Comparison of ENCODE assay signal across 17 cellular contexts in genomic region chr9:90871327-90871935, GRCh38.
DNase-seq lines count a peak whose midpoint lies in the region; ATAC-seq, FAIRE-seq and TF ChIP-seq lines count a peak whose summit lies in the region.
"Had no signal": no experiment of that assay in that cellular context is flagged by ENCODE, and none has a peak within 500 bp of the region (broad histone marks: within the 10 kb centered on the region; RNA-seq: fewer than 3 reads in every experiment).

No MANE protein-coding gene starts in this region.

- H3K18ac ChIP-seq in mesenchymal stem cell (ENCODE audit: low read depth in 1 of 2, low read length in 2 of 2), result no peak overlapping the region
- no peak overlapping the region for H3K18ac ChIP-seq in H9 (ENCODE audit: insufficient read length, low read depth, low read length)

- H3K4me2 ChIP-seq in mesenchymal stem cell (ENCODE audit: low read length, poor library complexity, severe bottlenecking), result no peak overlapping the region
- no peak overlapping the region for H3K4me2 ChIP-seq in H9 (ENCODE audit: insufficient read depth, insufficient read length, low read length)

- H3K27ac ChIP-seq in 22Rv1, result no peak overlapping the region
- peak overlapping the region; percentile 30; the same call in 1 of the 2 replicates for H3K27ac ChIP-seq in WERI-Rb-1
- no peak overlapping the region for H3K27ac ChIP-seq in mesenchymal stem cell (ENCODE audit: low read length, poor library complexity, severe bottlenecking)
- no peak overlapping the region for H3K27ac ChIP-seq in H9 (ENCODE audit: insufficient read length, low read depth, low read length)
- H3K27ac ChIP-seq: ascending aorta, HL-60 had no signal

- H2BK20ac ChIP-seq in H9 (ENCODE audit: low read depth, low read length, poor library complexity, severe bottlenecking), result no peak overlapping the region

- H3K4me3 ChIP-seq in WERI-Rb-1 (ENCODE audit: low read depth, low read length) (no peak overlapping the region), mesenchymal stem cell (ENCODE audit: insufficient read depth in 1 of 2, low read depth in 1 of 2, low read length in 2 of 2) (no peak overlapping the region)
- H3K4me3 ChIP-seq: ascending aorta; BLaER1 treated with 17β-estradiol and CSF1 and Interleukin-3, amounts not matched to agents 10 nM and 100 nM; left lung had no signal

- H3K9me3 Mint-ChIP-seq in activated T-helper 17 cell treated with anti-CD3 and anti-CD28 coated beads, Interleukin-2, amount 50 U/mL, for 72 hours, result no peaks in the 10 kb centered on the region
- no peaks in the 10 kb centered on the region for H3K9me3 Mint-ChIP-seq in H9

- H3K23ac ChIP-seq in mesenchymal stem cell (ENCODE audit: low read length in 2 of 2) (no peak overlapping the region), H9 (ENCODE audit: insufficient read length, low read depth, low read length) (no peak overlapping the region)

- H4K5ac ChIP-seq in H9 (ENCODE audit: insufficient read length, low read depth, low read length), result no peak overlapping the region

- H2BK5ac ChIP-seq in mesenchymal stem cell (ENCODE audit: low read depth, low read length, poor library complexity, severe bottlenecking), result no peak overlapping the region
- H2BK5ac ChIP-seq in H9 (ENCODE audit: insufficient read length, low read length), result no peak overlapping the region

- no peak overlapping the region for H3T11ph ChIP-seq in H9 (ENCODE audit: low read length)

- H4K20me1 ChIP-seq in H9 (ENCODE audit: control insufficient read depth, insufficient read depth, insufficient read length), result no peaks in the 10 kb centered on the region

- H3K56ac ChIP-seq in H9 (ENCODE audit: insufficient read length, low read depth, low read length), result no peak overlapping the region

- H3K9ac ChIP-seq in mesenchymal stem cell (ENCODE audit: low read length) (peak overlapping the region; percentile 48), H9 (ENCODE audit: extremely low read depth, insufficient read length, low read length) (no peak overlapping the region)

- no peak overlapping the region for H4K8ac ChIP-seq in mesenchymal stem cell (ENCODE audit: low read length)
- no peak overlapping the region for H4K8ac ChIP-seq in H9 (replicated peaks; ENCODE audit: insufficient read length, low read depth, low read length)

- 100% methylated on average over 2 of the region's 3 CpGs for WGBS in mesenchymal stem cell
- whole genome bisulfite sequencing in H9 (ENCODE audit: extremely low coverage, insufficient read length, low lambda C conversion rate), result no CpG with 5 or more reads among the region's 3 CpGs

- peaks cover 11% of the 10 kb centered on the region for H3K27me3 Mint-ChIP-seq in activated T-helper 17 cell treated with anti-CD3 and anti-CD28 coated beads, Interleukin-2, amount 50 U/mL, for 72 hours
- no peaks in the 10 kb centered on the region for H3K27me3 Mint-ChIP-seq in H9 (ENCODE audit: low read depth)

- no peaks in the 10 kb centered on the region for H3K23me2 ChIP-seq in H9 (ENCODE audit: insufficient read length, low read depth, low read length, poor library complexity, severe bottlenecking)

- H2BK120ac ChIP-seq in mesenchymal stem cell (ENCODE audit: low read depth, low read length) (no peak overlapping the region), H9 (ENCODE audit: low read depth, low read length, poor library complexity, severe bottlenecking) (no peak overlapping the region)

- H2BK15ac ChIP-seq in mesenchymal stem cell (ENCODE audit: low read depth, poor library complexity, severe bottlenecking) (no peak overlapping the region), H9 (ENCODE audit: low read depth, low read length) (no peak overlapping the region)

- TF ChIP-seq CTCF in 22Rv1 (IDR thresholded peaks at IDR 0.05) (peak; percentile 65), WERI-Rb-1 (IDR thresholded peaks at IDR 0.05; ENCODE audit: low read depth, low read length) (no peak), H9 (conservative IDR thresholded peaks at IDR 0.05) (no peak; the same call in 2 of the 3 replicates)

- H3K79me1 ChIP-seq in mesenchymal stem cell (replicated peaks; ENCODE audit: low read length, poor library complexity, severe bottlenecking) (peaks cover 2% of the 10 kb centered on the region), H9 (ENCODE audit: insufficient read depth, low read depth, low read length, poor library complexity, severe bottlenecking) (no peaks in the 10 kb centered on the region)

- no peak overlapping the region for H3K4me3 Mint-ChIP-seq in activated T-helper 17 cell treated with anti-CD3 and anti-CD28 coated beads, Interleukin-2, amount 50 U/mL, for 72 hours
- H3K4me3 Mint-ChIP-seq in H9, result no peak overlapping the region
- H3K4me3 Mint-ChIP-seq: activated naive CD8-positive, alpha-beta T cell had no signal

- H3K14ac ChIP-seq in mesenchymal stem cell (ENCODE audit: low read length in 2 of 2) (no peak overlapping the region), H9 (ENCODE audit: insufficient read depth, low read length) (no peak overlapping the region)

- no peaks in the 10 kb centered on the region for H3K4me1 Mint-ChIP-seq in activated T-helper 17 cell treated with anti-CD3 and anti-CD28 coated beads, Interleukin-2, amount 50 U/mL, for 72 hours
- H3K4me1 Mint-ChIP-seq in H9, result peaks cover 7 to 12% of the 10 kb centered on the region in 2 experiments

- H2AFZ ChIP-seq in mesenchymal stem cell (ENCODE audit: low read depth, low read length) (no peak overlapping the region), H9 (ENCODE audit: low read length) (no peak overlapping the region)

- H3K36me3 ChIP-seq in WERI-Rb-1 (peaks cover 60% of the 10 kb centered on the region), mesenchymal stem cell (ENCODE audit: control insufficient read depth in 1 of 2, insufficient read depth in 2 of 2, low read depth in 1 of 2, low read length in 2 of 2) (peaks cover 0 to 13% of the 10 kb centered on the region in 2 experiments)
- H3K36me3 ChIP-seq: ascending aorta had no signal

- H4K91ac ChIP-seq in mesenchymal stem cell (ENCODE audit: low read length) (no peak overlapping the region), H9 (ENCODE audit: insufficient read length, low read depth, low read length) (no peak overlapping the region)

- FAIRE-seq in G401.6 (lab: Jason Lieb, UNC), result peak; percentile 3

- H2BK12ac ChIP-seq in mesenchymal stem cell (ENCODE audit: low read length in 2 of 2) (no peak overlapping the region), H9 (ENCODE audit: insufficient read length, low read depth, low read length) (no peak overlapping the region)

- H2AK5ac ChIP-seq in mesenchymal stem cell (ENCODE audit: low read length, severe bottlenecking) (no peak overlapping the region), H9 (ENCODE audit: insufficient read length, low read length) (no peak overlapping the region)

- H3K9me3 ChIP-seq in WERI-Rb-1 (ENCODE audit: severe bottlenecking) (no peaks in the 10 kb centered on the region), mesenchymal stem cell (ENCODE audit: control insufficient read depth, low read length) (no peaks in the 10 kb centered on the region), H9 (ENCODE audit: control insufficient read depth, low read depth, low read length) (no peaks in the 10 kb centered on the region)
- H3K9me3 ChIP-seq: ascending aorta; BLaER1 treated with 17β-estradiol and CSF1 and Interleukin-3, amounts not matched to agents 10 nM and 100 nM; left lung had no signal

- H3K36me3 Mint-ChIP-seq in activated T-helper 17 cell treated with anti-CD3 and anti-CD28 coated beads, Interleukin-2, amount 50 U/mL, for 72 hours (ENCODE audit: low read depth), result no peaks in the 10 kb centered on the region
- H3K36me3 Mint-ChIP-seq in H9 (ENCODE audit: insufficient read depth in 1 of 3, low read depth in 3 of 3), result no peaks in the 10 kb centered on the region
- H3K36me3 Mint-ChIP-seq: activated naive CD8-positive, alpha-beta T cell had no signal

- H3K4ac ChIP-seq in mesenchymal stem cell (ENCODE audit: low read depth in 1 of 2, low read length in 2 of 2) (no peak overlapping the region), H9 (ENCODE audit: low read depth, low read length) (no peak overlapping the region)

- H3K27ac Mint-ChIP-seq in activated T-helper 17 cell treated with anti-CD3 and anti-CD28 coated beads, Interleukin-2, amount 50 U/mL, for 72 hours, result no peak overlapping the region
- H3K27ac Mint-ChIP-seq in H9, result no peak overlapping the region
- H3K27ac Mint-ChIP-seq: activated naive CD8-positive, alpha-beta T cell had no signal

- no peaks in the 10 kb centered on the region for H3K79me2 ChIP-seq in H9 (ENCODE audit: insufficient read depth, low read length)

- no peak for ATAC-seq in activated T-helper 17 cell treated with anti-CD3 and anti-CD28 coated beads, Interleukin-2, amount 50 U/mL, for 72 hours (replicated peaks)
- ATAC-seq: Right ventricle myocardium inferior; stimulated activated naive CD8-positive, alpha-beta T cell treated with anti-CD3 and anti-CD28 coated beads, Interleukin-15, Interleukin-2, amounts not matched to agents 100 U/mL and 50 U/mL, for 24 hours had no signal

- no peak for DNase-seq in WERI-Rb-1
- no peak for DNase-seq in mesenchymal stem cell
- no peak for DNase-seq in H9
- DNase-seq in SHP77 treated with DMSO at 0.1 percent for 48 hours (lab: John Stamatoyannopoulos, UW), result no peak
- DNase-seq in nucleus accumbens (lab: John Stamatoyannopoulos, UW), result no peak
- DNase-seq: GOT3, left lung, occipital lobe had no signal

- H3K4me1 ChIP-seq in mesenchymal stem cell (ENCODE audit: control insufficient read depth, insufficient read depth, low read depth, low read length) (no peaks in the 10 kb centered on the region), H9 (ENCODE audit: insufficient read depth, low read length) (no peaks in the 10 kb centered on the region)
- H3K4me1 ChIP-seq: ascending aorta had no signal

- no peaks in the 10 kb centered on the region for H3K27me3 ChIP-seq in WERI-Rb-1 (ENCODE audit: insufficient read depth, low read depth, severe bottlenecking)
- no peaks in the 10 kb centered on the region for H3K27me3 ChIP-seq in mesenchymal stem cell (ENCODE audit: control insufficient read depth in 1 of 2, insufficient read depth in 1 of 2, low read length in 2 of 2)
- no peaks in the 10 kb centered on the region for H3K27me3 ChIP-seq in H9 (ENCODE audit: insufficient read depth, low read length)
- H3K27me3 ChIP-seq: ascending aorta; BLaER1 treated with 17β-estradiol and CSF1 and Interleukin-3, amounts not matched to agents 10 nM and 100 nM; left lung had no signal
